9 cellular contexts compared by ENCODE assay signal in genomic region chr18:59996370-59996966, GRCh38.
DNase-seq lines count a peak whose midpoint lies in the region; ATAC-seq and TF ChIP-seq lines count a peak whose summit lies in the region.
"Had no signal": no experiment of that assay in that cellular context is flagged by ENCODE, and none has a peak within 500 bp of the region (broad histone marks: within the 10 kb centered on the region; RNA-seq: fewer than 3 reads in every experiment).

No MANE protein-coding gene starts in this region.

- H3K27me3 ChIP-seq in SU-DHL-6 (ENCODE audit: low read length) (no peaks in the 10 kb centered on the region), upper lobe of right lung (peaks cover 4% of the 10 kb centered on the region)

- no peak for ATAC-seq in activated T-cell treated with anti-CD3 and anti-CD28 coated beads, Interleukin-2, amount 50 U/mL, for 72 hours (replicated peaks in 1 of 2)
- peak; percentile 69 for ATAC-seq in upper lobe of right lung

- H3K36me3 ChIP-seq in SU-DHL-6 (ENCODE audit: low read length) (no peaks in the 10 kb centered on the region), upper lobe of right lung (no peaks in the 10 kb centered on the region)

- H3K36me3 Mint-ChIP-seq in activated T-cell treated with anti-CD3 and anti-CD28 coated beads, Interleukin-2, amount 50 U/mL, for 72 hours (ENCODE audit: insufficient read depth in 2 of 2), result no peaks in the 10 kb centered on the region
- H3K36me3 Mint-ChIP-seq: activated naive CD8-positive, alpha-beta T cell treated with anti-CD3 and anti-CD28 coated beads, Interleukin-2, amount 10 ng/mL, durations not matched to agents 7 days and 5 days had no signal

- H3K79me2 ChIP-seq in SU-DHL-6 (ENCODE audit: insufficient read depth, low read length), result no peaks in the 10 kb centered on the region

- H3F3A ChIP-seq in SU-DHL-6 (ENCODE audit: insufficient read depth), result no peaks in the 10 kb centered on the region

- H3K9me3 Mint-ChIP-seq in activated T-cell treated with anti-CD3 and anti-CD28 coated beads, Interleukin-2, amount 50 U/mL, for 72 hours, result peaks cover 0 to 4% of the 10 kb centered on the region in 2 donors

- no peaks in the 10 kb centered on the region for H3K9me2 ChIP-seq in SU-DHL-6 (replicated peaks; ENCODE audit: insufficient read depth, low read length)

- H3K4me1 ChIP-seq in upper lobe of right lung, result no peaks in the 10 kb centered on the region

- no peak overlapping the region for H2AFZ ChIP-seq in SU-DHL-6 (ENCODE audit: low read depth, low read length, severe bottlenecking)

- intact Hi-C loops in upper lobe of right lung (cut with DNase I), result loop anchor here (10.0 kb wide), 1 partner anchor 558 kb away; no protein-coding TSS in a partner anchor

- H3K9ac ChIP-seq in SU-DHL-6 (ENCODE audit: low read length), result no peak overlapping the region

- H3K9me3 ChIP-seq in SU-DHL-6 (ENCODE audit: insufficient read depth, low read length) (no peaks in the 10 kb centered on the region), upper lobe of right lung (no peaks in the 10 kb centered on the region)

- TF ChIP-seq CTCF in SU-DHL-6 (IDR thresholded peaks at IDR 0.05; ENCODE audit: insufficient read depth, low read length, poor library complexity, severe bottlenecking) (peak; percentile 72), upper lobe of right lung (IDR thresholded peaks at IDR 0.05) (peak; percentile 55)

- no peak overlapping the region for H3K27ac ChIP-seq in SU-DHL-6 (ENCODE audit: low read depth, low read length)
- H3K27ac ChIP-seq in upper lobe of right lung, result no peak overlapping the region

- no peak overlapping the region for H3K4me2 ChIP-seq in SU-DHL-6 (ENCODE audit: low read depth, low read length, poor library complexity, severe bottlenecking)

- H3K27ac Mint-ChIP-seq in activated T-cell treated with anti-CD3 and anti-CD28 coated beads, Interleukin-2, amount 50 U/mL, for 72 hours, result no peak overlapping the region
- H3K27ac Mint-ChIP-seq: activated naive CD8-positive, alpha-beta T cell treated with anti-CD3 and anti-CD28 coated beads, Interleukin-2, amount 10 ng/mL, durations not matched to agents 7 days and 5 days had no signal

- no peaks in the 10 kb centered on the region for H3K4me1 Mint-ChIP-seq in activated T-cell treated with anti-CD3 and anti-CD28 coated beads, Interleukin-2, amount 50 U/mL, for 72 hours (ENCODE audit: low read depth)
- H3K4me1 Mint-ChIP-seq: activated naive CD8-positive, alpha-beta T cell treated with anti-CD3 and anti-CD28 coated beads, Interleukin-2, amount 10 ng/mL, durations not matched to agents 7 days and 5 days had no signal

- H3K4me3 ChIP-seq in SU-DHL-6 (ENCODE audit: insufficient read depth, low read length, poor library complexity, severe bottlenecking) (no peak overlapping the region), upper lobe of right lung (no peak overlapping the region)

- DNase-seq in activated T-cell treated with anti-CD3 and anti-CD28 coated beads, Interleukin-2, amount 50 U/mL, for 72 hours, result peak; percentile 9 to 16
- DNase-seq in activated T-cell treated with anti-CD3 and anti-CD28 coated beads for 4 hours (no peak), HCEC 1CT (peak; percentile 55), NCI-H1048 (lab: John Stamatoyannopoulos, UW) (peak; percentile 30), hippocampal formation (lab: John Stamatoyannopoulos, UW) (peak; percentile 5 to 27), upper lobe of right lung (no peak), cerebellum (ENCODE audit: low spot score) (no peak)
- DNase-seq: activated naive CD8-positive, alpha-beta T cell treated with anti-CD3 and anti-CD28 coated beads, Interleukin-2, amount 10 ng/mL, durations not matched to agents 7 days and 5 days had no signal

- H4K20me1 ChIP-seq in SU-DHL-6 (ENCODE audit: low read depth, low read length), result no peaks in the 10 kb centered on the region

- no peak overlapping the region for H3K4me3 Mint-ChIP-seq in activated T-cell treated with anti-CD3 and anti-CD28 coated beads, Interleukin-2, amount 50 U/mL, for 72 hours
- H3K4me3 Mint-ChIP-seq: activated naive CD8-positive, alpha-beta T cell treated with anti-CD3 and anti-CD28 coated beads, Interleukin-2, amount 10 ng/mL, durations not matched to agents 7 days and 5 days had no signal

- H3K27me3 Mint-ChIP-seq in activated T-cell treated with anti-CD3 and anti-CD28 coated beads, Interleukin-2, amount 50 U/mL, for 72 hours (ENCODE audit: low read depth), result peaks cover 40% of the 10 kb centered on the region

Comparison
In these comparisons a context has a peak if more than half of its experiments do, and no peak if none do; other contexts are left out.
1. DNase-seq: peak in activated T-cell treated with anti-CD3 and anti-CD28 coated beads, Interleukin-2, amount 50 U/mL, for 72 hours (2 of 2), HCEC 1CT (single experiment), NCI-H1048 (single experiment) and hippocampal formation (2 of 2); none in activated T-cell treated with anti-CD3 and anti-CD28 coated beads for 4 hours (single experiment), upper lobe of right lung (single experiment) and cerebellum (single experiment).